ENCODE assay signal across 1 cellular context in genomic region chr20:37528442-37529213, GRCh38.
TF ChIP-seq lines count a peak whose summit lies in the region.

No MANE protein-coding gene starts in this region.

TF ChIP-seq in HepG2, 621 proteins besides CTCF, POLR2A, EP300 and RAD21 (continues in another document):
- TF ChIP-seq ZNF761 (CRISPR knock-in tag; conservative IDR thresholded peaks at IDR 0.05): no peak
- TF ChIP-seq CHD2 (IDR thresholded peaks at IDR 0.05; ENCODE audit: low read depth, low read length): no peak
- no peak for TF ChIP-seq BRCA1 (CRISPR knock-in tag; IDR thresholded peaks at IDR 0.05)
- no peak for TF ChIP-seq SNAI1 (CRISPR knock-in tag; IDR thresholded peaks at IDR 0.05; ENCODE audit: borderline replicate concordance)
- 0 out of 2 replicates have a peak, but pooled peaks have one; percentile 41 for TF ChIP-seq PAF1 (CRISPR knock-in tag; IDR thresholded peaks at IDR 0.05)
- 0 out of 2 replicates have a peak, but pooled peaks have one; percentile 21 for TF ChIP-seq TEAD2 (CRISPR knock-in tag; IDR thresholded peaks at IDR 0.05)
- TF ChIP-seq ZNF275 (CRISPR knock-in tag; IDR thresholded peaks at IDR 0.05; ENCODE audit: borderline replicate concordance): no peak
- TF ChIP-seq THAP8 (CRISPR knock-in tag; IDR thresholded peaks at IDR 0.05; ENCODE audit: borderline replicate concordance): no peak
- TF ChIP-seq ZFP62 (CRISPR knock-in tag; IDR thresholded peaks at IDR 0.05): no peak
- peak; percentile 6; the same call in 1 of the 2 replicates for TF ChIP-seq ZBTB7A (CRISPR knock-in tag; IDR thresholded peaks at IDR 0.05)
- TF ChIP-seq ARID5B (CRISPR knock-in tag; IDR thresholded peaks at IDR 0.05): no peak
- no peak for TF ChIP-seq USF2 (IDR thresholded peaks at IDR 0.05; ENCODE audit: low read depth, low read length)
- no peak for TF ChIP-seq USF2 (CRISPR knock-in tag; IDR thresholded peaks at IDR 0.05; ENCODE audit: borderline replicate concordance)
- 0 out of 2 replicates have a peak, but pooled peaks have one; percentile 65 for TF ChIP-seq ZNF737 (CRISPR knock-in tag; IDR thresholded peaks at IDR 0.05; ENCODE audit: borderline replicate concordance)
- no peak for TF ChIP-seq ZNF674 (CRISPR knock-in tag; IDR thresholded peaks at IDR 0.05; ENCODE audit: low read depth)
- TF ChIP-seq KLF15 (CRISPR knock-in tag; IDR thresholded peaks at IDR 0.05; ENCODE audit: borderline replicate concordance): no peak
- TF ChIP-seq ZNF547 (CRISPR knock-in tag; IDR thresholded peaks at IDR 0.05): no peak
- peak in 1 of 2 experiments; percentile 3; a peak in 1 of 4 replicates for TF ChIP-seq NR2F1 (CRISPR knock-in tag; IDR thresholded peaks at IDR 0.05)
- peak; percentile 92 for TF ChIP-seq POGK (CRISPR knock-in tag; conservative IDR thresholded peaks at IDR 0.05)
- TF ChIP-seq ZNF773 (CRISPR knock-in tag; IDR thresholded peaks at IDR 0.05; ENCODE audit: borderline replicate concordance): no peak
- TF ChIP-seq ZNF569 (CRISPR knock-in tag; IDR thresholded peaks at IDR 0.05; ENCODE audit: borderline replicate concordance): no peak; the same call in 1 of the 2 replicates
- 0 out of 2 replicates have a peak, but pooled peaks have one; percentile 4 for TF ChIP-seq ZSCAN29 (CRISPR knock-in tag; conservative IDR thresholded peaks at IDR 0.05)
- TF ChIP-seq ZNF281 (CRISPR knock-in tag; IDR thresholded peaks at IDR 0.05; ENCODE audit: borderline replicate concordance): no peak
- TF ChIP-seq ZSCAN21 (CRISPR knock-in tag; IDR thresholded peaks at IDR 0.05; ENCODE audit: borderline replicate concordance): peak; percentile 56; the same call in 1 of the 2 replicates
- TF ChIP-seq ZNF335 (CRISPR knock-in tag; IDR thresholded peaks at IDR 0.05): no peak
- TF ChIP-seq SIX4 (CRISPR knock-in tag; IDR thresholded peaks at IDR 0.05): no peak
- no peak for TF ChIP-seq MAX (IDR thresholded peaks at IDR 0.05)
- TF ChIP-seq MYC (CRISPR knock-in tag; IDR thresholded peaks at IDR 0.05; ENCODE audit: borderline replicate concordance): no peak
- TF ChIP-seq ZBTB44 (CRISPR knock-in tag; IDR thresholded peaks at IDR 0.05): 0 out of 2 replicates have a peak, but pooled peaks have one; percentile 52
- TF ChIP-seq MTF1 (CRISPR knock-in tag; IDR thresholded peaks at IDR 0.05): no peak
- TF ChIP-seq SRSF1 (optimal IDR thresholded peaks at IDR 0.05; ENCODE audit: low read depth, low read length): no peak
- TF ChIP-seq GMEB2 (CRISPR knock-in tag; IDR thresholded peaks at IDR 0.05; ENCODE audit: low read depth): no peak
- TF ChIP-seq SALL1 (CRISPR knock-in tag; IDR thresholded peaks at IDR 0.05): no peak
- no peak for TF ChIP-seq THRA (CRISPR knock-in tag; IDR thresholded peaks at IDR 0.05; ENCODE audit: borderline replicate concordance)
- TF ChIP-seq ZNF143 (CRISPR knock-in tag; IDR thresholded peaks at IDR 0.05): no peak
- no peak for TF ChIP-seq KDM5A (IDR thresholded peaks at IDR 0.05; ENCODE audit: borderline replicate concordance, low read length)
- no peak for TF ChIP-seq MAF1 (CRISPR knock-in tag; IDR thresholded peaks at IDR 0.05; ENCODE audit: borderline replicate concordance)
- peak; percentile 9; the same call in 1 of the 2 replicates for TF ChIP-seq ZMAT3 (CRISPR knock-in tag; conservative IDR thresholded peaks at IDR 0.05)
- TF ChIP-seq ARNT (IDR thresholded peaks at IDR 0.05): no peak
- no peak for TF ChIP-seq TBX2 (CRISPR knock-in tag; IDR thresholded peaks at IDR 0.05; ENCODE audit: borderline replicate concordance)
- TF ChIP-seq ZMYM4 (CRISPR knock-in tag; IDR thresholded peaks at IDR 0.05): peak; percentile 12; the same call in 1 of the 2 replicates
- peak; percentile 76; the same call in 1 of the 2 replicates for TF ChIP-seq ZNF598 (CRISPR knock-in tag; IDR thresholded peaks at IDR 0.05; ENCODE audit: borderline replicate concordance)
- no peak for TF ChIP-seq FOSL1 (CRISPR knock-in tag; IDR thresholded peaks at IDR 0.05; ENCODE audit: borderline replicate concordance)
- TF ChIP-seq ZNF224 (CRISPR knock-in tag; IDR thresholded peaks at IDR 0.05): no peak
- no peak for TF ChIP-seq TBX3 (IDR thresholded peaks at IDR 0.05; ENCODE audit: borderline replicate concordance)
- TF ChIP-seq ZNF740 (CRISPR knock-in tag; IDR thresholded peaks at IDR 0.05): no peak
